18 cellular contexts compared by ENCODE assay signal in the genomic region with DNA sequence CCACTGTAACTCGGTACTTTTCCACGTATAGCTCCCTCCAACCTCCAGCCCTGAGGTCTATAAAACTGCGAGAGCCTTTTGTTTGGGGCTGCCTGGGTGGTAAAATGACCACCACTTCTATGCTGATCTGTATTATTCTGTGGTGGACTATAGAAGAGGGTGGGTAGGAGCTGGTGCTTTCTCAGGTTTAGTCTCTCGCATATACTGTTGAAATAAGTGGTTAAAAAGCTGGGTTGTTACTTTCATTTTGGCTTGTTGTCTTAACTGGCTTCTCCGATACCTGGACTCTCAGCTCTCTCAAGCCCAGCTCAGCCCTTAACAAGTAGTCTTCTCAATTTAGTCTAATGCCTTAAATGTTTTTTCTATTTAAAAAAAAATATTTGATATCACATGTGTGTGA.
DNase-seq lines count a peak whose midpoint lies in the region; ATAC-seq and TF ChIP-seq lines count a peak whose summit lies in the region.
"Had no signal": no experiment of that assay in that cellular context is flagged by ENCODE, and none has a peak within 500 bp of the region (broad histone marks: within the 10 kb centered on the region; RNA-seq: fewer than 3 reads in every experiment).

No MANE protein-coding gene starts in this region.

- no peak overlapping the region for H4K91ac ChIP-seq in mesenchymal stem cell (ENCODE audit: low read length)

- H2BK120ac ChIP-seq in mesenchymal stem cell (ENCODE audit: low read depth, low read length), result no peak overlapping the region

- H3K27me3 ChIP-seq in mammary epithelial cell (ENCODE audit: insufficient read depth, low read length) (no peaks in the 10 kb centered on the region), mesenchymal stem cell (ENCODE audit: control insufficient read depth in 1 of 2, insufficient read depth in 1 of 2, low read length in 2 of 2) (no peaks in the 10 kb centered on the region)

- H3K9me3 ChIP-seq in mammary epithelial cell (replicated peaks; ENCODE audit: insufficient read depth, low read length), result no peaks in the 10 kb centered on the region
- no peaks in the 10 kb centered on the region for H3K9me3 ChIP-seq in mesenchymal stem cell (ENCODE audit: control insufficient read depth, low read length)

- H3K79me1 ChIP-seq in mesenchymal stem cell (replicated peaks; ENCODE audit: low read length, poor library complexity, severe bottlenecking), result peaks cover 3% of the 10 kb centered on the region

- BruUV-seq in MCF 10A (replicated peaks; lab: Mats Ljungman, UMichigan) (no TSS peak), mammary epithelial cell (replicated peaks; lab: Mats Ljungman, UMichigan) (no TSS peak)

- H3K4ac ChIP-seq in mesenchymal stem cell (ENCODE audit: low read depth in 1 of 2, low read length in 2 of 2), result no peak overlapping the region

- H2AFZ ChIP-seq in mammary epithelial cell (ENCODE audit: low read depth, low read length) (no peak overlapping the region), mesenchymal stem cell (ENCODE audit: low read depth, low read length) (no peak overlapping the region)
- H2AFZ ChIP-seq: GM23338 had no signal

- intact Hi-C loops in MCF 10A (cut with micrococcal nuclease) (no loop called here), mammary epithelial cell (cut with micrococcal nuclease) (no loop called here)

- in situ Hi-C loops in mammary epithelial cell (cut with MboI; ENCODE audit: low sequenced_read_pairs in 2 of 2), result no loop called here

- CTCF ChIA-PET in MCF 10A (lab: Yijun Ruan, JAX) (interaction anchor here (1.2 kb wide), 1 partner anchor 1090 kb away, joined by 3 read pairs; no protein-coding TSS in a partner anchor), mammary epithelial cell (lab: Charles Lee; ENCODE audit: low non-redundant PET) (no interaction called here)

- H3K18ac ChIP-seq in mesenchymal stem cell (ENCODE audit: low read depth in 1 of 2, low read length in 2 of 2), result no peak overlapping the region

- H2BK5ac ChIP-seq in mesenchymal stem cell (ENCODE audit: low read depth, low read length, poor library complexity, severe bottlenecking), result no peak overlapping the region

- POLR2A ChIA-PET in MCF 10A (lab: Yijun Ruan, JAX), result interaction anchor here (0.6 to 1.2 kb wide), 5 partner anchors 38 to 735 kb away, joined by 3 read pairs; no protein-coding TSS in a partner anchor

- H3K4me2 ChIP-seq in mammary epithelial cell (ENCODE audit: insufficient read depth, low read depth, low read length) (no peak overlapping the region), mesenchymal stem cell (ENCODE audit: low read length, poor library complexity, severe bottlenecking) (no peak overlapping the region)
- H3K4me2 ChIP-seq: A549, GM23338 had no signal

- H2BK12ac ChIP-seq in mesenchymal stem cell (ENCODE audit: low read length in 2 of 2), result no peak overlapping the region

- H3K27me3 Mint-ChIP-seq in MCF 10A (ENCODE audit: insufficient read depth, unreplicated experiment) (no peaks in the 10 kb centered on the region), osteocyte (ENCODE audit: unreplicated experiment) (no peaks in the 10 kb centered on the region)
- H3K27me3 Mint-ChIP-seq: CD4-positive, alpha-beta T cell had no signal

- dilution Hi-C loops in mammary epithelial cell (cut with HindIII; ENCODE audit: low sequenced_read_pairs), result no loop called here

- H3K27ac ChIP-seq in mammary epithelial cell (ENCODE audit: insufficient read depth, low read depth, low read length), result no peak overlapping the region
- H3K27ac ChIP-seq in mesenchymal stem cell (ENCODE audit: low read length, poor library complexity, severe bottlenecking), result no peak overlapping the region
- H3K27ac ChIP-seq: 22Rv1, A549, C4-2B had no signal

- H4K20me1 ChIP-seq in mammary epithelial cell (ENCODE audit: insufficient read depth, low read length), result no peaks in the 10 kb centered on the region

- WGBS in mammary epithelial cell (ENCODE audit: low coverage, missing lambda C conversion rate), result 94% methylated on average over 5 of the region's 5 CpGs
- 100% methylated on average over 2 of the region's 5 CpGs for WGBS in mesenchymal stem cell

- no peak for ATAC-seq in HG02642 (IDR thresholded peaks at IDR 0.05; ENCODE audit: poor library complexity, unreplicated experiment)
- no peak for ATAC-seq in HG03457 (IDR thresholded peaks at IDR 0.05; ENCODE audit: unreplicated experiment)
- ATAC-seq: A549, GM23338, HepG2 had no signal

- H3K4me1 ChIP-seq in mammary epithelial cell (ENCODE audit: insufficient read depth, low read length) (no peaks in the 10 kb centered on the region), mesenchymal stem cell (ENCODE audit: control insufficient read depth, insufficient read depth, low read depth, low read length) (no peaks in the 10 kb centered on the region)
- H3K4me1 ChIP-seq: A549 had no signal

- peaks cover 2% of the 10 kb centered on the region for H3K79me2 ChIP-seq in mammary epithelial cell (ENCODE audit: insufficient read depth, low read length)

- H3K4me3 Mint-ChIP-seq in MCF 10A (ENCODE audit: unreplicated experiment) (no peak overlapping the region), osteocyte (ENCODE audit: unreplicated experiment) (no peak overlapping the region)
- H3K4me3 Mint-ChIP-seq: CD4-positive, alpha-beta T cell; GM23338 had no signal

- no peak for TF ChIP-seq CTCF in MCF 10A (IDR thresholded peaks at IDR 0.05; ENCODE audit: unreplicated experiment)
- TF ChIP-seq CTCF in mammary epithelial cell (conservative IDR thresholded peaks at IDR 0.05 in 1 of 2, IDR thresholded peaks at IDR 0.05 in 1 of 2; ENCODE audit: extremely low read depth in 1 of 2, insufficient read depth in 1 of 2, low read depth in 1 of 2, low read length in 2 of 2), result no peak
- TF ChIP-seq CTCF in osteocyte (IDR thresholded peaks at IDR 0.05), result no peak

- no peak overlapping the region for H2BK15ac ChIP-seq in mesenchymal stem cell (ENCODE audit: low read depth, poor library complexity, severe bottlenecking)

- peak overlapping the region; percentile 64 for H4K8ac ChIP-seq in mesenchymal stem cell (ENCODE audit: low read length)

- H3K9me3 Mint-ChIP-seq in MCF 10A (ENCODE audit: unreplicated experiment), result no peaks in the 10 kb centered on the region
- peaks cover 8% of the 10 kb centered on the region for H3K9me3 Mint-ChIP-seq in osteocyte (ENCODE audit: unreplicated experiment)
- H3K9me3 Mint-ChIP-seq: CD4-positive, alpha-beta T cell; GM23338 had no signal

- H3K9ac ChIP-seq in mammary epithelial cell (ENCODE audit: insufficient read depth, low read length) (no peak overlapping the region), mesenchymal stem cell (ENCODE audit: low read length) (no peak overlapping the region)

- peaks cover 17% of the 10 kb centered on the region for H3K4me1 Mint-ChIP-seq in MCF 10A (ENCODE audit: insufficient read depth, unreplicated experiment)
- H3K4me1 Mint-ChIP-seq in osteocyte (ENCODE audit: unreplicated experiment), result peaks cover 3% of the 10 kb centered on the region
- H3K4me1 Mint-ChIP-seq: GM23338 had no signal

- H3K14ac ChIP-seq in mesenchymal stem cell (ENCODE audit: low read length in 2 of 2), result no peak overlapping the region

- H3K36me3 Mint-ChIP-seq in MCF 10A (ENCODE audit: insufficient read depth, unreplicated experiment) (peaks cover 30% of the 10 kb centered on the region), osteocyte (ENCODE audit: unreplicated experiment) (peaks cover 25% of the 10 kb centered on the region)

- no peak overlapping the region for H3K23ac ChIP-seq in mesenchymal stem cell (ENCODE audit: low read length in 2 of 2)

- H3K27ac Mint-ChIP-seq in MCF 10A (ENCODE audit: low read depth, unreplicated experiment) (peak overlapping the region; percentile 28), osteocyte (ENCODE audit: unreplicated experiment) (peak overlapping the region; percentile 10)
- H3K27ac Mint-ChIP-seq: CD4-positive, alpha-beta T cell; GM23338 had no signal

- H3K4me3 ChIP-seq in mammary epithelial cell (replicated peaks in 1 of 3; ENCODE audit: insufficient read depth in 1 of 3, low read depth in 2 of 3, low read length in 3 of 3) (no peak overlapping the region), mesenchymal stem cell (ENCODE audit: insufficient read depth in 1 of 2, low read depth in 1 of 2, low read length in 2 of 2) (no peak overlapping the region)
- H3K4me3 ChIP-seq: A549, GM23338 had no signal

- DNase-seq in MCF 10A (ENCODE audit: unreplicated experiment) (no peak), mammary epithelial cell (no peak), mesenchymal stem cell (no peak), osteocyte (ENCODE audit: extremely low spot score, unreplicated experiment) (no peak), T-helper 1 cell (no peak)
- DNase-seq: AML-193; CD4-positive, alpha-beta T cell; DMS153; DMS79; GDM1; HCEC 1CT had no signal

- H3K36me3 ChIP-seq in mammary epithelial cell (ENCODE audit: insufficient read depth, low read length), result peaks cover 16% of the 10 kb centered on the region
- peaks cover 0 to 28% of the 10 kb centered on the region in 2 experiments for H3K36me3 ChIP-seq in mesenchymal stem cell (ENCODE audit: control insufficient read depth in 1 of 2, insufficient read depth in 2 of 2, low read depth in 1 of 2, low read length in 2 of 2)

- H2AK5ac ChIP-seq in mesenchymal stem cell (ENCODE audit: low read length, severe bottlenecking), result no peak overlapping the region
